ENCODE assay signal across 23 cellular contexts in genomic region chr4:81426770-81427604, GRCh38. TPM values are rescaled to one million over a fixed set of nuclear protein-coding genes. Genes with fewer than 3 reads are reported as not detected.
DNase-seq lines count a peak whose midpoint lies in the region; ATAC-seq and TF ChIP-seq lines count a peak whose summit lies in the region.
"Had no signal": no experiment of that assay in that cellular context is flagged by ENCODE, and none has a peak within 500 bp of the region (broad histone marks: within the 10 kb centered on the region; RNA-seq: fewer than 3 reads in every experiment).

No MANE protein-coding gene starts in this region.

- H2AK5ac ChIP-seq in IMR-90 (ENCODE audit: low read depth, low read length), result no peak overlapping the region

- H3K27ac Mint-ChIP-seq in stimulated activated effector memory CD8-positive, alpha-beta T cell treated with anti-CD3 and anti-CD28 coated beads, Interleukin-12 subunit alpha, Interleukin-12 subunit beta, amount 100 ng/mL, for 72 hours, result no peak overlapping the region
- H3K27ac Mint-ChIP-seq: stimulated activated naive CD8-positive, alpha-beta T cell treated with anti-CD3 and anti-CD28 coated beads, Interleukin-15, Interleukin-2, amounts not matched to agents 100 ng/mL and 50 ng/mL, for 24 hours had no signal

- peak overlapping the region; percentile 73; the same call in 1 of the 2 replicates for H3K18ac ChIP-seq in IMR-90 (ENCODE audit: low read depth, low read length)

- no peak overlapping the region for H3K4me3 Mint-ChIP-seq in stimulated activated effector memory CD8-positive, alpha-beta T cell treated with anti-CD3 and anti-CD28 coated beads, Interleukin-12 subunit alpha, Interleukin-12 subunit beta, amount 100 ng/mL, for 72 hours
- H3K4me3 Mint-ChIP-seq: stimulated activated naive CD8-positive, alpha-beta T cell treated with anti-CD3 and anti-CD28 coated beads, Interleukin-15, Interleukin-2, amounts not matched to agents 100 ng/mL and 50 ng/mL, for 24 hours had no signal

- no peaks in the 10 kb centered on the region for H3K27me3 ChIP-seq in IMR-90 (ENCODE audit: control insufficient read depth, insufficient read depth, low read length)
- no peaks in the 10 kb centered on the region for H3K27me3 ChIP-seq in dorsolateral prefrontal cortex
- no peaks in the 10 kb centered on the region for H3K27me3 ChIP-seq in layer of hippocampus (ENCODE audit: control insufficient read depth, insufficient read depth, low read length)

- no peak for TF ChIP-seq POLR2A in IMR-90 (IDR thresholded peaks at IDR 0.05; ENCODE audit: low read depth, low read length)

- no peaks in the 10 kb centered on the region for H3K9me3 ChIP-seq in IMR-90 (ENCODE audit: control insufficient read depth, insufficient read depth, low read length)
- H3K9me3 ChIP-seq: left ventricle myocardium inferior, psoas muscle had no signal

- H3K4ac ChIP-seq in IMR-90 (ENCODE audit: low read depth, low read length), result no peak overlapping the region

- peak; percentile 34 for DNase-seq in IMR-90
- DNase-seq in dorsolateral prefrontal cortex, result no peak
- peak; percentile 67 for DNase-seq in superior temporal gyrus (ENCODE audit: extremely low spot score)
- DNase-seq in NCI-H1092 (lab: John Stamatoyannopoulos, UW), result no peak
- DNase-seq in Ammon's horn (ENCODE audit: low spot score), result no peak
- DNase-seq in activated T-cell treated with anti-CD3 and anti-CD28 coated beads, Interleukin-2, amount 50 U/mL, for 48 hours, result no peak
- no peak for DNase-seq in stimulated activated effector memory CD8-positive, alpha-beta T cell treated with anti-CD3 and anti-CD28 coated beads, Interleukin-12 subunit alpha, Interleukin-12 subunit beta, amount 100 ng/mL, for 72 hours (ENCODE audit: low spot score in 2 of 2)
- DNase-seq: activated CD4-positive, CD25-positive, alpha-beta regulatory T cell treated with anti-CD3 and anti-CD28 coated beads, Interleukin-2, amount 50 U/mL, for 72 hours; activated gamma-delta T cell treated with Interleukin-2 at 50 U/mL for 16 hours; aorta; dermis blood vessel endothelial cell; left ventricle myocardium inferior; NCI-H1436; NCI-H226; psoas muscle; stimulated activated CD4-positive, alpha-beta T cell treated with anti-CD3 and anti-CD28 coated beads, Interleukin-15, amount 100 ng/mL, for 24 hours; T-helper 2 cell had no signal

- H3K23ac ChIP-seq in IMR-90 (ENCODE audit: low read depth, low read length), result no peak overlapping the region

- H2AFZ ChIP-seq in IMR-90 (replicated peaks; ENCODE audit: low read length, poor library complexity), result peak overlapping the region; percentile 71

- H4K8ac ChIP-seq in IMR-90 (ENCODE audit: low read depth in 2 of 2, low read length in 2 of 2), result peak overlapping the region in 1 of 2 experiments; percentile 8; a peak in 1 of 4 replicates

- peak overlapping the region; percentile 57; the same call in 1 of the 2 replicates for H2BK120ac ChIP-seq in IMR-90 (ENCODE audit: low read depth, low read length)

- no peak overlapping the region for H3K56ac ChIP-seq in IMR-90 (ENCODE audit: extremely low read depth, insufficient read depth, low read length)

- H2BK20ac ChIP-seq in IMR-90 (ENCODE audit: low read depth, low read length), result no peak overlapping the region; the same call in 1 of the 2 replicates

- peaks cover 15% of the 10 kb centered on the region for H3K4me1 ChIP-seq in IMR-90 (ENCODE audit: control insufficient read depth, insufficient read depth, low read length)
- H3K4me1 ChIP-seq: left ventricle myocardium inferior, psoas muscle had no signal

- CTCF ChIA-PET in IMR-90 (lab: Yijun Ruan, JAX), result no interaction called here

- WGBS in IMR-90 (ENCODE audit: extremely low coverage in 2 of 2, insufficient read length in 1 of 2), 2 experiments, result no CpG with 5 or more reads among the region's 4 CpGs

- peaks cover 56% of the 10 kb centered on the region for H3K36me3 Mint-ChIP-seq in stimulated activated effector memory CD8-positive, alpha-beta T cell treated with anti-CD3 and anti-CD28 coated beads, Interleukin-12 subunit alpha, Interleukin-12 subunit beta, amount 100 ng/mL, for 72 hours

- H4K5ac ChIP-seq in IMR-90 (ENCODE audit: low read depth, low read length), result peak overlapping the region; percentile 58

- peak overlapping the region; percentile 17; the same call in 1 of the 2 replicates for H4K91ac ChIP-seq in IMR-90 (ENCODE audit: insufficient read depth, low read depth, low read length)

- H3K9me3 Mint-ChIP-seq in stimulated activated effector memory CD8-positive, alpha-beta T cell treated with anti-CD3 and anti-CD28 coated beads, Interleukin-12 subunit alpha, Interleukin-12 subunit beta, amount 100 ng/mL, for 72 hours, result no peaks in the 10 kb centered on the region
- H3K9me3 Mint-ChIP-seq: stimulated activated naive CD8-positive, alpha-beta T cell treated with anti-CD3 and anti-CD28 coated beads, Interleukin-15, Interleukin-2, amounts not matched to agents 100 ng/mL and 50 ng/mL, for 24 hours had no signal

- TSS peak; percentile 72 for BruUV-seq in IMR-90 (replicated peaks; lab: Mats Ljungman, UMichigan)

- in situ Hi-C loops in IMR-90 (cut with MboI; ENCODE audit: low sequenced_read_pairs), result no loop called here

- H3K14ac ChIP-seq in IMR-90 (replicated peaks; ENCODE audit: low read depth, low read length), result peak overlapping the region; percentile 33

- POLR2A ChIA-PET in IMR-90 (lab: Charles Lee; ENCODE audit: unreplicated experiment), result no interaction called here

- no peaks in the 10 kb centered on the region for H4K20me1 ChIP-seq in IMR-90 (ENCODE audit: insufficient read depth, low read length)

- H3K36me3 ChIP-seq in IMR-90 (ENCODE audit: control insufficient read depth, insufficient read depth, low read length), result peaks cover 3% of the 10 kb centered on the region; the same call in 1 of the 2 replicates

- H3K27ac ChIP-seq in IMR-90 (ENCODE audit: insufficient read depth, low read length), result peak overlapping the region; percentile 88; the same call in 1 of the 2 replicates
- peak overlapping the region; percentile 49 to 99 (median 89) for H3K27ac ChIP-seq in dorsolateral prefrontal cortex
- H3K27ac ChIP-seq in layer of hippocampus (ENCODE audit: low read depth, low read length), result peak overlapping the region; percentile 94
- H3K27ac ChIP-seq: left ventricle myocardium inferior, psoas muscle had no signal

- TF ChIP-seq RAD21 in IMR-90 (IDR thresholded peaks at IDR 0.05; ENCODE audit: low read length), result no peak

- peak; percentile 9; the same call in 1 of the 2 replicates for ATAC-seq in IMR-90 (ENCODE audit: low read depth)
- no peak for ATAC-seq in stimulated activated effector memory CD8-positive, alpha-beta T cell treated with anti-CD3 and anti-CD28 coated beads, Interleukin-12 subunit alpha, Interleukin-12 subunit beta, amount 100 ng/mL, for 72 hours
- ATAC-seq: GM12878, psoas muscle, Right ventricle myocardium inferior had no signal

- H2BK5ac ChIP-seq in IMR-90 (ENCODE audit: low read depth, low read length, poor library complexity, severe bottlenecking), result peak overlapping the region; percentile 4

- H2AK9ac ChIP-seq in IMR-90 (replicated peaks; ENCODE audit: low read depth, low read length, poor library complexity), result no peak overlapping the region

- H2BK15ac ChIP-seq in IMR-90 (ENCODE audit: low read depth, low read length), result no peak overlapping the region

- H3K79me1 ChIP-seq in IMR-90 (ENCODE audit: low read depth in 1 of 2, low read length in 2 of 2), result no peaks in the 10 kb centered on the region

- peak overlapping the region; percentile 59; the same call in 1 of the 2 replicates for H3K9ac ChIP-seq in IMR-90 (ENCODE audit: low read depth, low read length)

- intact Hi-C loops in IMR-90 (cut with micrococcal nuclease), result loop anchor here (5.0 kb wide), 1 partner anchor 45 kb away; the partner anchor contains the start of gene RASGEF1B
- intact Hi-C loops in dorsolateral prefrontal cortex (cut with DNase I), result no loop called here

- no peaks in the 10 kb centered on the region; the same call in 1 of the 2 replicates for H3K9me1 ChIP-seq in IMR-90 (ENCODE audit: insufficient read depth, low read length)

- H3K4me1 Mint-ChIP-seq in stimulated activated effector memory CD8-positive, alpha-beta T cell treated with anti-CD3 and anti-CD28 coated beads, Interleukin-12 subunit alpha, Interleukin-12 subunit beta, amount 100 ng/mL, for 72 hours, result peaks cover 6% of the 10 kb centered on the region

- no peak for TF ChIP-seq CTCF in IMR-90 (conservative IDR thresholded peaks at IDR 0.05; ENCODE audit: low read depth, low read length)
- TF ChIP-seq CTCF in dorsolateral prefrontal cortex (IDR thresholded peaks at IDR 0.05 in 54 of 56, conservative IDR thresholded peaks at IDR 0.05 in 2 of 56; ENCODE audit: low read depth in 1 of 56, partially characterized antibody in 56 of 56), result peak in 1 of 56 donors; percentile 25

- H3K4me2 ChIP-seq in IMR-90 (ENCODE audit: low read depth, low read length), result 0 out of 2 replicates have a peak overlapping the region, but pooled peaks have one; percentile 41

- H3K4me3 ChIP-seq in IMR-90 (ENCODE audit: insufficient read depth, low read depth, low read length), result no peak overlapping the region
- peak overlapping the region in 1 of 59 donors; percentile 1 for H3K4me3 ChIP-seq in dorsolateral prefrontal cortex
- H3K4me3 ChIP-seq: GM12878, left ventricle myocardium inferior, psoas muscle had no signal

- dilution Hi-C loops in IMR-90 (cut with HindIII; ENCODE audit: low sequenced_read_pairs, unreplicated experiment), result no loop called here

TF ChIP-seq in IMR-90, 13 proteins besides CTCF, POLR2A, EP300 and RAD21 (continues in another document):
- TF ChIP-seq RCOR1 (IDR thresholded peaks at IDR 0.05; ENCODE audit: insufficient replicate concordance, low read length), result no peak
- TF ChIP-seq FOS (IDR thresholded peaks at IDR 0.05; ENCODE audit: low read depth, low read length), result no peak
- no peak for TF ChIP-seq MXI1 (IDR thresholded peaks at IDR 0.05; ENCODE audit: borderline replicate concordance, low read depth, low read length)
- no peak for TF ChIP-seq SMC3 (IDR thresholded peaks at IDR 0.05; ENCODE audit: low read depth, low read length)
- TF ChIP-seq BHLHE40 (IDR thresholded peaks at IDR 0.05; ENCODE audit: low read depth, low read length), result no peak
- no peak for TF ChIP-seq USF2 (IDR thresholded peaks at IDR 0.05; ENCODE audit: low read depth, low read length)
- TF ChIP-seq CEBPB (IDR thresholded peaks at IDR 0.05; ENCODE audit: low read depth, low read length), result no peak

RNA-seq across cellular contexts. Expression of gene RASGEF1B, which starts 44.7 kb away (rescaled TPM):
- total RNA-seq in IMR-90 (2012; rRNA removed) (0.28 and 0.36 TPM in 2 replicates), dorsolateral prefrontal cortex (10 to 100 TPM in 118 of 120 experiments, 1 to 10 TPM in 2; 8.3 to 27.8 (median 17.8) TPM)
- polyA plus RNA-seq in IMR-90 (2012; rRNA removed), result 0.09 TPM in 2 replicates
- 0.04 TPM in 1 of 2 replicates, not detected in the other for polyA plus RNA-seq in IMR-90 (2012; cell fraction: cytosol; rRNA removed)
- polyA plus RNA-seq in IMR-90 (2012; cell fraction: nucleus; rRNA removed; ENCODE audit: low replicate concordance), result 0.05 and 0.10 TPM in 2 replicates
- total RNA-seq: G401, myocyte had no signal

Comparison
In these comparisons a context has a peak if more than half of its experiments do, and no peak if none do; other contexts are left out.
1. DNase-seq: peak in IMR-90 (single experiment) and superior temporal gyrus (single experiment); none in dorsolateral prefrontal cortex (0 of 10), NCI-H1092 (single experiment), Ammon's horn (single experiment), activated T-cell treated with anti-CD3 and anti-CD28 coated beads, Interleukin-2, amount 50 U/mL, for 48 hours (0 of 2) and stimulated activated effector memory CD8-positive, alpha-beta T cell treated with anti-CD3 and anti-CD28 coated beads, Interleukin-12 subunit alpha, Interleukin-12 subunit beta, amount 100 ng/mL, for 72 hours (0 of 2).
2. Peak in every context shown above with its lines, with median percentiles within 50 percentile points of each other: H3K27ac ChIP-seq.